Comparison of ENCODE assay signal across 8 cellular contexts in the genomic region with DNA sequence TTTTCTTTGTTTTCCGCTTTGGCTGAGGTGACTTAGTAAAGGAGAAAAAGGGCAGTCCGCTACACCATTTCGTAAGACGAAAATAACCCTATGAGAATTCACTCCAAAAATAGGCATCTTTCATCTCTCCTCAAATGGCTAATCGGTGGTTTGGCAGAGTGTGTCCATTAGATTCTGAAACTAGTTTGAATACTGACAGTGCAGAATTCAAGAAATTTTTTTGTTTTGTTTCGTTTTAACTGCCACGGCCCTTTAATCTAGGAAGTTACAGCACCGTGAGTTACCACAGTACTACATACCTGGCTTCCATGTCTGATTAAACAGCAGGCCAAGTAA.
DNase-seq lines count a peak whose midpoint lies in the region; ATAC-seq, FAIRE-seq and TF ChIP-seq lines count a peak whose summit lies in the region.

No MANE protein-coding gene starts in this region.

- H3K4me2 ChIP-seq in OCI-LY1 (ENCODE audit: low read length): peak overlapping the region; percentile 78

- DNase-seq in Ammon's horn (ENCODE audit: low spot score): peak; percentile 15
- peak; percentile 26 for DNase-seq in GM18507 (ENCODE audit: extremely low spot score, insufficient read length, low read depth)
- no peak for DNase-seq in coronary artery (ENCODE audit: low spot score)
- peak; percentile 69 to 73 for DNase-seq in lung microvascular endothelial cell (ENCODE audit: low read depth in 2 of 2)
- DNase-seq in tibial artery: no peak
- DNase-seq in cortex of kidney (lab: John Stamatoyannopoulos, UW): no peak

- peak; percentile 57 for ATAC-seq in HG02885 (IDR thresholded peaks at IDR 0.05; ENCODE audit: poor library complexity, unreplicated experiment)

- H4K20me1 ChIP-seq in OCI-LY1 (ENCODE audit: insufficient read depth, low read length): no peaks in the 10 kb centered on the region

- intact Hi-C loops in tibial artery (cut with DNase I; ENCODE audit: low total_unique reads): no loop called here

- H3K4me1 ChIP-seq in OCI-LY1 (ENCODE audit: insufficient read depth, low read length, severe bottlenecking) (peaks cover 20% of the 10 kb centered on the region), tibial artery (peaks cover 0 to 12% (median 9%) of the 10 kb centered on the region in 4 donors)

- H3K79me2 ChIP-seq in OCI-LY1 (ENCODE audit: insufficient read depth, low read length): peaks cover 36% of the 10 kb centered on the region

- H3K27ac ChIP-seq in OCI-LY1 (ENCODE audit: low read depth, low read length, poor library complexity, severe bottlenecking) (peak overlapping the region; percentile 91), coronary artery (peak overlapping the region; percentile 89 to 96), tibial artery (peak overlapping the region; percentile 89 to 93)

- H3K27me3 ChIP-seq in OCI-LY1 (ENCODE audit: insufficient read depth, low read length) (no peaks in the 10 kb centered on the region), tibial artery (no peaks in the 10 kb centered on the region)

- no peaks in the 10 kb centered on the region for H3K9me2 ChIP-seq in OCI-LY1 (ENCODE audit: low read depth, low read length)

- H3F3A ChIP-seq in OCI-LY1 (ENCODE audit: insufficient read depth, low read length): no peaks in the 10 kb centered on the region

- H3K4me3 ChIP-seq in OCI-LY1 (ENCODE audit: low read depth, low read length, poor library complexity, severe bottlenecking): peak overlapping the region; percentile 91
- H3K4me3 ChIP-seq in coronary artery: peak overlapping the region; percentile 84
- peak overlapping the region; percentile 67 to 89 for H3K4me3 ChIP-seq in tibial artery

- no peak for FAIRE-seq in GM18507 (lab: Jason Lieb, UNC)

- H3K9ac ChIP-seq in OCI-LY1 (ENCODE audit: low read length): peak overlapping the region; percentile 83

- H2AFZ ChIP-seq in OCI-LY1 (ENCODE audit: low read length): peak overlapping the region; percentile 96

- H3K36me3 ChIP-seq in OCI-LY1 (ENCODE audit: insufficient read depth, low read length): no peaks in the 10 kb centered on the region
- H3K36me3 ChIP-seq in tibial artery: no peaks in the 10 kb centered on the region

- H3K9me3 ChIP-seq in OCI-LY1 (ENCODE audit: low read length) (no peaks in the 10 kb centered on the region), tibial artery (no peaks in the 10 kb centered on the region)

- TF ChIP-seq CTCF in OCI-LY1 (IDR thresholded peaks at IDR 0.05; ENCODE audit: low read length): no peak
- TF ChIP-seq CTCF in coronary artery (IDR thresholded peaks at IDR 0.05): no peak
- no peak for TF ChIP-seq CTCF in tibial artery (IDR thresholded peaks at IDR 0.05)

Comparison
In these comparisons a context has a peak if more than half of its experiments do, and no peak if none do; other contexts are left out.
1. DNase-seq: peak in Ammon's horn (single experiment), GM18507 (single experiment) and lung microvascular endothelial cell (2 of 2); none in coronary artery (single experiment), tibial artery (0 of 2) and cortex of kidney (single experiment).
2. Peak in every context shown above with its lines, with median percentiles within 50 percentile points of each other: H3K27ac ChIP-seq and H3K4me3 ChIP-seq.